In the genomic region with DNA sequence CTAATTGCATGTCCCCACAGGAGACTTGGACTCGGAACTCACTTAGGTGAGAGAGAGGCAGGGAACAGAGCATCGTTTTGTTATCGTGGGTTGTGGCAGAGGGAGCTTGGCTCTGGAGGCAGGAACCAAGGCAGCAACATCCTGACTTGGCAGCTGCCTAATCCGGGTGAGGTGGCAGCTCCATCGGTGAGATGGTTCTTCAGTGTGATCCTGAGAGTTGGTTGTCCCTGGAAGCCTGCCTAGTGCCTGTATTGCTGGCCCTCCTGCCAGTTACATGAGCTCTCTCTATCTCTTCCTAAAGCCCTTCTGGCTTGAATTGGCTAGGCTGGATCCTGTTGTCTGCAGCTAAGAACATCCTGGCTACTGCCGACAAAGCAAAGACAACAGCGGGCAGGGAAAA, we compare ENCODE assay signal across 15 cellular contexts. TPM values are rescaled to one million over a fixed set of nuclear protein-coding genes. Genes with fewer than 3 reads are reported as not detected.
DNase-seq lines count a peak whose midpoint lies in the region; ATAC-seq and TF ChIP-seq lines count a peak whose summit lies in the region.
"Had no signal": no experiment of that assay in that cellular context is flagged by ENCODE, and none has a peak within 500 bp of the region (broad histone marks: within the 10 kb centered on the region; RNA-seq: fewer than 3 reads in every experiment).

No MANE protein-coding gene starts in this region.

- no peak overlapping the region for H3K4me2 ChIP-seq in smooth muscle cell
- H3K4me2 ChIP-seq in Karpas-422 (ENCODE audit: low read depth, low read length, poor library complexity, severe bottlenecking), result no peak overlapping the region
- H3K4me2 ChIP-seq: GM23338, neural progenitor cell had no signal

- intact Hi-C loops in aorta (cut with DNase I), result no loop called here

- H3K4me3 ChIP-seq in smooth muscle cell (no peak overlapping the region), Karpas-422 (ENCODE audit: low read length) (no peak overlapping the region), aorta (ENCODE audit: low read length in 2 of 2) (no peak overlapping the region)
- H3K4me3 ChIP-seq: GM23338, neural progenitor cell had no signal

- H3K27ac ChIP-seq in layer of hippocampus (ENCODE audit: low read depth, low read length) (peak overlapping the region; percentile 21), smooth muscle cell (ENCODE audit: low read depth) (peak overlapping the region; percentile 94), Karpas-422 (ENCODE audit: low read length) (no peak overlapping the region), aorta (ENCODE audit: low read depth in 1 of 2, low read length in 2 of 2) (peak overlapping the region in 1 of 2 donors; percentile 30)
- H3K27ac ChIP-seq: neural progenitor cell had no signal

- peak overlapping the region in 3 of 5 experiments; percentile 12 to 94 (median 15) for H3K27ac Mint-ChIP-seq in brain
- H3K27ac Mint-ChIP-seq: activated CD4-positive, alpha-beta memory T cell treated with anti-CD3 and anti-CD28 coated beads, Interleukin-2, amount 10 ng/mL, durations not matched to agents 7 days and 5 days; activated naive CD8-positive, alpha-beta T cell treated with anti-CD3 and anti-CD28 coated beads for 36 hours; GM23338; neural progenitor cell had no signal

- H3K27me3 ChIP-seq in layer of hippocampus (ENCODE audit: control insufficient read depth, insufficient read depth, low read length), result no peaks in the 10 kb centered on the region
- H3K27me3 ChIP-seq in smooth muscle cell (ENCODE audit: low read depth), result no peaks in the 10 kb centered on the region
- H3K27me3 ChIP-seq in Karpas-422 (ENCODE audit: low read length), result no peaks in the 10 kb centered on the region
- H3K27me3 ChIP-seq in aorta (ENCODE audit: control insufficient read depth in 1 of 2, insufficient read depth in 2 of 2, low read length in 1 of 2), result no peaks in the 10 kb centered on the region
- H3K27me3 ChIP-seq: neural progenitor cell had no signal

- H3K36me3 ChIP-seq in smooth muscle cell (ENCODE audit: low read depth) (no peaks in the 10 kb centered on the region), Karpas-422 (ENCODE audit: insufficient read depth, low read length) (no peaks in the 10 kb centered on the region), aorta (ENCODE audit: control insufficient read depth in 1 of 2, insufficient read depth in 2 of 2, low read length in 1 of 2) (no peaks in the 10 kb centered on the region)
- H3K36me3 ChIP-seq: neural progenitor cell had no signal

- DNase-seq in NCI-H2196 (lab: John Stamatoyannopoulos, UW; ENCODE audit: unreplicated experiment) (peak; percentile 72), smooth muscle cell (lab: John Stamatoyannopoulos, UW; ENCODE audit: unreplicated experiment) (no peak), Karpas-422 (no peak), GF-D8 (lab: John Stamatoyannopoulos, UW) (no peak), aorta (no peak)
- no peak for DNase-seq in stimulated activated CD4-positive, alpha-beta T cell treated with anti-CD3 and anti-CD28 coated beads, Interleukin-4, amount 100 ng/mL, for 4 hours
- DNase-seq: activated CD4-positive, alpha-beta memory T cell treated with anti-CD3 and anti-CD28 coated beads, Interleukin-2, amount 10 ng/mL, durations not matched to agents 7 days and 5 days; activated naive CD8-positive, alpha-beta T cell treated with anti-CD3 and anti-CD28 coated beads for 36 hours; erythroblast; stimulated activated CD4-positive, alpha-beta T cell treated with anti-CD3 and anti-CD28 coated beads, Interleukin-2, amount 100 ng/mL, for 48 hours had no signal

- H3K9me3 ChIP-seq in smooth muscle cell (replicated peaks; ENCODE audit: low read depth) (no peaks in the 10 kb centered on the region), Karpas-422 (ENCODE audit: low read length) (no peaks in the 10 kb centered on the region), aorta (ENCODE audit: control insufficient read depth, low read length) (no peaks in the 10 kb centered on the region)

- TF ChIP-seq CTCF in brain (conservative IDR thresholded peaks at IDR 0.05) (no peak), smooth muscle cell (IDR thresholded peaks at IDR 0.05; ENCODE audit: borderline replicate concordance, insufficient read depth, poor library complexity, severe bottlenecking) (no peak)

- H3K9ac ChIP-seq in smooth muscle cell (ENCODE audit: low read depth), result peak overlapping the region; percentile 3
- H3K9ac ChIP-seq in Karpas-422 (ENCODE audit: low read length), result no peak overlapping the region
- H3K9ac ChIP-seq: neural progenitor cell had no signal

- peaks cover 56% of the 10 kb centered on the region for H3K4me1 Mint-ChIP-seq in brain
- H3K4me1 Mint-ChIP-seq: GM23338 had no signal

- H3K4me1 ChIP-seq in smooth muscle cell (ENCODE audit: low read depth) (peaks cover 4% of the 10 kb centered on the region), Karpas-422 (ENCODE audit: low read length) (no peaks in the 10 kb centered on the region), aorta (ENCODE audit: control insufficient read depth in 1 of 2, insufficient read depth in 2 of 2, low read length in 2 of 2) (no peaks in the 10 kb centered on the region)
- H3K4me1 ChIP-seq: neural progenitor cell had no signal

- WGBS in smooth muscle cell (ENCODE audit: low lambda C conversion rate), result 57% methylated on average over 7 of the region's 7 CpGs
- 57 to 62% methylated on average over 7 of the region's 7 CpGs for WGBS in aorta, 2 donors

- H3K9me2 ChIP-seq in Karpas-422 (replicated peaks; ENCODE audit: insufficient read depth, low read length), result no peaks in the 10 kb centered on the region

- H3K79me2 ChIP-seq in smooth muscle cell (ENCODE audit: low read depth) (no peaks in the 10 kb centered on the region), Karpas-422 (ENCODE audit: low read length) (no peaks in the 10 kb centered on the region)

- peaks cover 10% of the 10 kb centered on the region for H3F3A ChIP-seq in smooth muscle cell (ENCODE audit: low read depth)

- H4K20me1 ChIP-seq in smooth muscle cell (ENCODE audit: low read depth) (no peaks in the 10 kb centered on the region), Karpas-422 (ENCODE audit: insufficient read depth, low read depth, low read length) (no peaks in the 10 kb centered on the region)

- ATAC-seq in aorta (ENCODE audit: low FRiP score), result no peak
- ATAC-seq: GM23338 had no signal

- no peaks in the 10 kb centered on the region for H3K9me3 Mint-ChIP-seq in brain
- H3K9me3 Mint-ChIP-seq: activated CD4-positive, alpha-beta memory T cell treated with anti-CD3 and anti-CD28 coated beads, Interleukin-2, amount 10 ng/mL, durations not matched to agents 7 days and 5 days; activated naive CD8-positive, alpha-beta T cell treated with anti-CD3 and anti-CD28 coated beads for 36 hours; GM23338; neural progenitor cell had no signal

- H3K4me3 Mint-ChIP-seq in brain, result no peak overlapping the region
- H3K4me3 Mint-ChIP-seq: activated CD4-positive, alpha-beta memory T cell treated with anti-CD3 and anti-CD28 coated beads, Interleukin-2, amount 10 ng/mL, durations not matched to agents 7 days and 5 days; activated naive CD8-positive, alpha-beta T cell treated with anti-CD3 and anti-CD28 coated beads for 36 hours; GM23338; IgD-negative memory B cell; neural progenitor cell had no signal

- no peaks in the 10 kb centered on the region for H3K36me3 Mint-ChIP-seq in brain
- H3K36me3 Mint-ChIP-seq: neural progenitor cell had no signal

- H2AFZ ChIP-seq in smooth muscle cell (ENCODE audit: low read depth) (no peak overlapping the region), Karpas-422 (ENCODE audit: low read length) (no peak overlapping the region)
- H2AFZ ChIP-seq: GM23338, neural progenitor cell had no signal

- H3K27me3 Mint-ChIP-seq in brain, result peaks cover 3% of the 10 kb centered on the region
- H3K27me3 Mint-ChIP-seq: activated CD4-positive, alpha-beta memory T cell treated with anti-CD3 and anti-CD28 coated beads, Interleukin-2, amount 10 ng/mL, durations not matched to agents 7 days and 5 days; activated naive CD8-positive, alpha-beta T cell treated with anti-CD3 and anti-CD28 coated beads for 36 hours; IgD-negative memory B cell had no signal

RNA-seq across cellular contexts. Expression of gene SEC14L1, which starts 19.9 kb away (rescaled TPM):
- 129 TPM for polyA plus RNA-seq in brain (ENCODE audit: insufficient read depth, low read depth, low replicate concordance)
- 24.3 and 25.1 TPM in 2 replicates for total RNA-seq in smooth muscle cell
- polyA plus RNA-seq in smooth muscle cell, result 25.8 and 29.5 TPM in 2 replicates
- 22.6 and 32.0 TPM in 2 replicates for total RNA-seq in Karpas-422 (2014; rRNA removed; shearing (Covaris generic); ENCODE audit: low replicate concordance)
- 10 to 100 TPM; 79.2 to 99.8 TPM for total RNA-seq in aorta
- 10 to 100 TPM; 17.2 to 19.2 TPM for polyA plus RNA-seq in aorta
